ENCODE assay signal across 17 cellular contexts in the genomic region with DNA sequence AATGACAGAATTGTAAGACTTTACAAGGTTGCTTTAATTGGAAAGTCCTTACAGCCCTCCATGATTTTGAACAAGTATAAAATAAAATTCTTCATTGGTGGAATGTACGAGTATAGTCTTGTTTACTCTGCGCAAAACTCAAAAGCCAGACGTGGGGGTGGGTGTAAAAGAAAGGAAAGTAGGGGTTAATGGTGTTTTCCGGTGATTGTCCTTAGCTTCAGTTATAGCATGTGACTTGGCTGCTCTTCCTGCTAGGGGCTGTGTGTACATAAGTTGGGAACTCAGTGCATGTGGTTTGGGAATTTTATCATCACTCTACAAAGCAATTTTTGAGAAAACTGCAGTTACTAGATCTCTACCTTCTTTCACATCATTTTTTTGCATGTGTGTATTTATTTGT.
DNase-seq lines count a peak whose midpoint lies in the region; ATAC-seq, FAIRE-seq and TF ChIP-seq lines count a peak whose summit lies in the region.
"Had no signal": no experiment of that assay in that cellular context is flagged by ENCODE, and none has a peak within 500 bp of the region (broad histone marks: within the 10 kb centered on the region; RNA-seq: fewer than 3 reads in every experiment).

No MANE protein-coding gene starts in this region.

- peak overlapping the region; percentile 90 for H3K27ac Mint-ChIP-seq in endothelial cell (ENCODE audit: unreplicated experiment)
- H3K27ac Mint-ChIP-seq: CD8-positive, alpha-beta memory T cell; H9 had no signal

- no peak overlapping the region for H3K4me2 ChIP-seq in HepG2 (ENCODE audit: low read depth, low read length)
- H3K4me2 ChIP-seq: BLaER1 had no signal

- no peak for TF ChIP-seq RAD21 in HepG2 (CRISPR knock-in tag; IDR thresholded peaks at IDR 0.05)

- POLR2A ChIA-PET in HepG2 (lab: Yijun Ruan, JAX) = no interaction called here

- H3K9ac ChIP-seq in HepG2 (ENCODE audit: insufficient read depth, low read depth, low read length) = no peak overlapping the region
- H3K9ac ChIP-seq: BLaER1 had no signal

- no peaks in the 10 kb centered on the region for H3K27me3 Mint-ChIP-seq in endothelial cell (ENCODE audit: unreplicated experiment)

- TF ChIP-seq EP300 in HepG2 (IDR thresholded peaks at IDR 0.05; ENCODE audit: low read depth in 2 of 2, low read length in 2 of 2) = no peak
- TF ChIP-seq EP300 in HepG2 (CRISPR knock-in tag; IDR thresholded peaks at IDR 0.05; ENCODE audit: borderline replicate concordance) = no peak

- no peaks in the 10 kb centered on the region for H3K9me3 Mint-ChIP-seq in endothelial cell (ENCODE audit: unreplicated experiment)
- H3K9me3 Mint-ChIP-seq: H9 had no signal

- intact Hi-C loops in right lobe of liver (cut with DNase I) (no loop called here), HepG2 (cut with micrococcal nuclease; ENCODE audit: unreplicated experiment) (no loop called here)

- ATAC-seq in right lobe of liver (peak; percentile 53 to 86 (median 74)), HepG2 (no peak), HG02623 (IDR thresholded peaks at IDR 0.05; ENCODE audit: unreplicated experiment) (no peak)

- no peaks in the 10 kb centered on the region for H3K36me3 Mint-ChIP-seq in endothelial cell (ENCODE audit: low read depth, unreplicated experiment)
- H3K36me3 Mint-ChIP-seq: CD8-positive, alpha-beta memory T cell had no signal

- H3K36me3 ChIP-seq in right lobe of liver (no peaks in the 10 kb centered on the region), HepG2 (replicated peaks in 1 of 2; ENCODE audit: control insufficient read depth in 1 of 2, insufficient read depth in 2 of 2, low read length in 2 of 2) (no peaks in the 10 kb centered on the region)
- H3K36me3 ChIP-seq: BLaER1 had no signal

- peaks cover 0 to 2% (median 0%) of the 10 kb centered on the region in 4 donors for H3K9me3 ChIP-seq in right lobe of liver
- H3K9me3 ChIP-seq in HepG2 (ENCODE audit: low read length) = no peaks in the 10 kb centered on the region
- H3K9me3 ChIP-seq: BLaER1, Caco-2 had no signal

- H3K79me2 ChIP-seq in HepG2 (ENCODE audit: insufficient read depth, low read length) = no peaks in the 10 kb centered on the region

- H3K4me1 ChIP-seq in right lobe of liver (no peaks in the 10 kb centered on the region), HepG2 (ENCODE audit: insufficient read depth, low read length) (0 out of 2 replicates have a peak, but pooled peaks cover 8% of the 10 kb centered on the region)
- H3K4me1 ChIP-seq: Caco-2 had no signal

- H3K4me3 Mint-ChIP-seq in endothelial cell (ENCODE audit: unreplicated experiment) = no peak overlapping the region
- H3K4me3 Mint-ChIP-seq: CD8-positive, alpha-beta memory T cell; H9 had no signal

- no peak overlapping the region for H3K27ac ChIP-seq in right lobe of liver
- no peak overlapping the region for H3K27ac ChIP-seq in HepG2 (ENCODE audit: extremely low read length, insufficient read depth, low read length)
- H3K27ac ChIP-seq: BLaER1 had no signal

- TF ChIP-seq CTCF in right lobe of liver (IDR thresholded peaks at IDR 0.05) = no peak
- no peak for TF ChIP-seq CTCF in HepG2 (CRISPR knock-in tag; IDR thresholded peaks at IDR 0.05)
- no peak for TF ChIP-seq CTCF in endothelial cell (IDR thresholded peaks at IDR 0.05; ENCODE audit: unreplicated experiment)

- 65% methylated on average over 4 of the region's 4 CpGs for WGBS in right lobe of liver (ENCODE audit: insufficient coverage, low coverage, low lambda C conversion rate, missing lambda C conversion rate)
- 67% methylated on average over 4 of the region's 4 CpGs for WGBS in HepG2 (ENCODE audit: low lambda C conversion rate)

- in situ Hi-C loops in HepG2 (cut with HindIII; ENCODE audit: extremely low pct_ligation_motif_present, low pct_unique_long_range_greater_than_20kb) = no loop called here

- no peaks in the 10 kb centered on the region for H4K20me1 ChIP-seq in HepG2 (ENCODE audit: insufficient read depth, low read length)
- H4K20me1 ChIP-seq: BLaER1 had no signal

- H3K27me3 ChIP-seq in right lobe of liver (no peaks in the 10 kb centered on the region), HepG2 (ENCODE audit: control insufficient read depth in 1 of 2, insufficient read depth in 2 of 2, low read length in 2 of 2) (no peaks in the 10 kb centered on the region)
- H3K27me3 ChIP-seq: BLaER1 had no signal

- H3K4me1 Mint-ChIP-seq in endothelial cell (ENCODE audit: unreplicated experiment) = peaks cover 41% of the 10 kb centered on the region
- H3K4me1 Mint-ChIP-seq: CD8-positive, alpha-beta memory T cell had no signal

- BruUV-seq in HepG2 (replicated peaks; lab: Mats Ljungman, UMichigan) = no TSS peak

- no peak overlapping the region for H2AFZ ChIP-seq in HepG2 (ENCODE audit: low read length)

- CTCF ChIA-PET in HepG2 (lab: Yijun Ruan, JAX; ENCODE audit: low intra/inter-chr PET ratio, low total read pairs) = no interaction called here

- no peak for FAIRE-seq in HepG2 (lab: Jason Lieb, UNC)
- FAIRE-seq: GM19239 had no signal

- no peak for TF ChIP-seq POLR2A in right lobe of liver (IDR thresholded peaks at IDR 0.05)
- TF ChIP-seq POLR2A in HepG2 (IDR thresholded peaks at IDR 0.05; ENCODE audit: insufficient read depth in 1 of 2, low read depth in 2 of 2, low read length in 2 of 2) = no peak

- no peak overlapping the region for H3K4me3 ChIP-seq in right lobe of liver
- no peak overlapping the region for H3K4me3 ChIP-seq in HepG2 (replicated peaks in 1 of 3; ENCODE audit: insufficient read depth in 1 of 3, low read depth in 2 of 3, low read length in 3 of 3)
- H3K4me3 ChIP-seq: BLaER1 had no signal

- no peak for DNase-seq in right lobe of liver
- DNase-seq in HepG2 (ENCODE audit: low spot score) = no peak
- no peak for DNase-seq in endothelial cell (ENCODE audit: low spot score)
- DNase-seq in lung microvascular endothelial cell (ENCODE audit: low read depth in 2 of 2) = peak; percentile 95 to 98
- DNase-seq in NCI-H2029 treated with DMSO at 0.1 percent for 48 hours (lab: John Stamatoyannopoulos, UW) = no peak
- DNase-seq in T-helper 9 cell = no peak
- DNase-seq: 8988T; AML-193; Caco-2; CD8-positive, alpha-beta memory T cell; DND-41; GF-D8; GOT3; H9 had no signal

TF ChIP-seq in HepG2, 621 proteins besides CTCF, POLR2A, EP300 and RAD21:
- TF ChIP-seq ELF1 (CRISPR knock-in tag; IDR thresholded peaks at IDR 0.05) (no peak), SALL2 (CRISPR knock-in tag; IDR thresholded peaks at IDR 0.05) (no peak), NCOA1 (CRISPR knock-in tag; IDR thresholded peaks at IDR 0.05) (no peak)
TF ChIP-seq in HepG2: peak in this region for 0.

Comparison
In these comparisons a context has a peak if more than half of its experiments do, and no peak if none do; other contexts are left out.
1. ATAC-seq: peak in right lobe of liver (4 of 4); none in HepG2 (single experiment) and HG02623 (single experiment).
2. DNase-seq: peak in lung microvascular endothelial cell (2 of 2); none in right lobe of liver (0 of 3), HepG2 (single experiment), endothelial cell (single experiment), NCI-H2029 treated with DMSO at 0.1 percent for 48 hours (single experiment) and T-helper 9 cell (single experiment).